Comparison of ENCODE assay signal across 17 cellular contexts in the genomic region with DNA sequence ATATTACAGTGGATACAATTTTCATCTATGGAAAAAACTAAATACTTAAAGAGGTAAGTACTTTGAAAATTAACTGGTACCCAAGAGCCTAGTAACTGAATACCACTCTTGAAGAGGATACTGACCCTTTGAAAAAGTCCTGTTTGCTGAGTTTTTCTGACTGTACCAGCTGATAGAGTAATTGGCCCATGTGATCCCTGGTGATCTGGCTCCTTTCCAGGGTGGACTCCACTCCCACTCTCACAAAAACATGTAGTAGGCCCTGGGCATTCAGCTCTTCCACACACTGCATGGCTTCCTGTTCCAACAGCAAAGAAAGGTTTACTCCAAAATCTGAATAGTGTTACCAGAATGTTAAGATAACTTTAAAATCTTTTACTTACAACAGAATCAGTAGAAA.
"Had no signal": no experiment of that assay in that cellular context is flagged by ENCODE, and none has a peak within 500 bp of the region (broad histone marks: within the 10 kb centered on the region; RNA-seq: fewer than 3 reads in every experiment).

No MANE protein-coding gene starts in this region.

- H3K27ac ChIP-seq: cardiac muscle cell, gastroesophageal sphincter, heart left ventricle, left lung, right atrium auricular region, suprapubic skin, WERI-Rb-1 had no signal

- H3K4me3 ChIP-seq: cardiac muscle cell, dorsolateral prefrontal cortex, gastroesophageal sphincter, heart left ventricle, left lung, right atrium auricular region, suprapubic skin had no signal

- H3K27me3 ChIP-seq: cardiac muscle cell, dorsolateral prefrontal cortex, gastroesophageal sphincter, heart left ventricle, left lung, right atrium auricular region, suprapubic skin had no signal

- ATAC-seq: gastroesophageal sphincter, heart left ventricle, left lung had no signal

- DNase-seq: activated CD4-positive, alpha-beta T cell treated with anti-CD3 and anti-CD28 coated beads for 1 hour; activated CD8-positive, alpha-beta memory T cell treated with anti-CD3 and anti-CD28 coated beads for 24 hours; activated gamma-delta T cell treated with Interleukin-2 at 50 U/mL for 16 hours; amniotic stem cell; dorsolateral prefrontal cortex; heart left ventricle; left lung; mammary epithelial cell; occipital lobe; posterior cingulate gyrus; T1000; trophoblast cell; WERI-Rb-1 had no signal

- H3K4me1 ChIP-seq: gastroesophageal sphincter, heart left ventricle, right atrium auricular region, suprapubic skin had no signal

- H3K9me3 ChIP-seq: gastroesophageal sphincter, heart left ventricle, left lung, right atrium auricular region, suprapubic skin had no signal
